In the genomic region with DNA sequence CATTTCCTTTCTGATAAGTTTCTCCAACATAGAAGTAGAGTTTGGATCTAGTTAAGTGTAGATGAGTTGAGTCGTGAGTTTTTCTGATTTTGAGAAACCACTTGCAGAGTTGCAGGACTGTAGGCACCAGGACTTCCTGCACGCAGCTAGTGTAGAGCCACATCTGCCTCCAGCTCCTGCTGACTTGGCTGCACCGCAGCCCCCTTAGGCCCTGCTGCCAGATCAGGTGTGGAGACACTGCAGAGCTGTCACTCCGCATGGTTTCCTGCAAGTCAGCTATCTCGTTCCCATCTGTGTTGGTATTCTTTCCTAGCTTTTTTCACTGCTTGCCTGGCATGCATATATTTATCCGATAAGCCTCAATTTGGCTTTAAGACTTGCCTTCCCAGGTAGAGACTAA, we compare ENCODE assay signal across 1 cellular context.
TF ChIP-seq lines count a peak whose summit lies in the region.

No MANE protein-coding gene starts in this region.

TF ChIP-seq in HCT116, 20 proteins besides CTCF, POLR2A, EP300 and RAD21:
- TF ChIP-seq EZH2 (IDR thresholded peaks at IDR 0.05): no peak
- peak; percentile 33; the same call in 1 of the 2 replicates for TF ChIP-seq ZFX (IDR thresholded peaks at IDR 0.05)
- TF ChIP-seq POLR2AphosphoS5 (IDR thresholded peaks at IDR 0.05; ENCODE audit: low read depth, low read length): peak; percentile 60
- peak; percentile 15; the same call in 1 of the 2 replicates for TF ChIP-seq SP1 (IDR thresholded peaks at IDR 0.05; ENCODE audit: low read depth)
TF ChIP-seq in HCT116: peak in this region for 3.
